In the genomic region with DNA sequence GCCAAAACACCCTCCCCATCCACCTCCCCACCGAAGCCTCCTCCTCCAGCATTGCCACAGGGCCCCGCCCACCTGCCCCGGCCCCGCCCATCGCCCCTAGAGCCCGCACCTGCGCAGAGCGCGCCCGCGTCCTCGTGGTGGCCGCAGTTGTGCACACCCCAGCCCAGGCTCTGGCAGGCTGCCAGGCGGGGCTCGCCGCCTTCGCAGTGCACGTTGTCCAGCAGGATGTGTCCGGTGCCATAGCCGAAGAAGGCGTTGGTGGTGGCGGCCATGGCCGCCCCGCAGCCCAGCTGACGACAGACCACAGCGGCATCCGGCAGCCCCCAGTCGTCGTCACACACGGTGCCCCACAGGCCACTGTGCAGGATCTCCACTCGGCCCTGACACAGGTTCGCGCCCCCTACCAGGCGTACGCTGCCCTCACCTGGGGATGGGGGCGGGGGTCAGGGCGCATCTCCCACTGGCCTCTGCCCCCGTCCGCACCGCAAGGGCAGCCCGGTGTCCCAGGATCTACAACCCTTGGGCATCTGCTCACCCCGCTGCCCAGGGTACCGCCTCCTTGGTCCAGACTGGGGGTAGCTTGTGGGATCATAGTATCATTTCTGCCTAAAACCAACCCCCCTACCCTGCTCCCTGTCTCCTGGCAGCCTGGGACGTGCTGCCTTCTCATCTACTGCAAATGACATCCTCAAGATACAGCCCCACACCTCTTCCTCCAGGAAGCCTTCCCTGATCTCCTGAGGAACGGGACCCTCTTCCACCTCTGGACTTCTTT, we compare ENCODE assay signal across 8 cellular contexts. TPM values are rescaled to one million over a fixed set of nuclear protein-coding genes. Genes with fewer than 3 reads are reported as not detected.
DNase-seq lines count a peak whose midpoint lies in the region; ATAC-seq, FAIRE-seq and TF ChIP-seq lines count a peak whose summit lies in the region.

No MANE protein-coding gene starts in this region.

- DNase-seq in GM12891 (ENCODE audit: insufficient read length, low spot score) (peak; percentile 90), NCI-H1092 (lab: John Stamatoyannopoulos, UW) (peak; percentile 37), bronchial epithelial cell (ENCODE audit: low read depth) (peak; percentile 40), left kidney (ENCODE audit: low read depth, low spot score) (peak; percentile 89)
- DNase-seq in activated CD4-positive, CD25-positive, alpha-beta regulatory T cell (lab: John Stamatoyannopoulos, UW) = peak; percentile 61 to 64 (median 62)
- DNase-seq in stimulated activated CD4-positive, alpha-beta T cell treated with anti-CD3 and anti-CD28 coated beads, Interleukin-4, amount 100 ng/mL, for 4 hours = peak; percentile 81 to 91

- H3K27me3 ChIP-seq in bronchial epithelial cell (ENCODE audit: control insufficient read depth, insufficient read depth, low read length) = no peaks in the 10 kb centered on the region

- no peak for TF ChIP-seq POLR2A in GM12891 (IDR thresholded peaks at IDR 0.05; ENCODE audit: low read depth, low read length)

- ATAC-seq in GM21526 (IDR thresholded peaks at IDR 0.05; ENCODE audit: low FRiP score, unreplicated experiment) (no peak), HG03039 (IDR thresholded peaks at IDR 0.05; ENCODE audit: unreplicated experiment) (no peak)

- FAIRE-seq in GM12891 (lab: Jason Lieb, UNC) = peak; percentile 82
- no peak for FAIRE-seq in bronchial epithelial cell (lab: Jason Lieb, UNC)

- peak overlapping the region; percentile 58 for H3K4me3 ChIP-seq in bronchial epithelial cell (ENCODE audit: low read depth, low read length)

- H3K36me3 ChIP-seq in bronchial epithelial cell (ENCODE audit: control insufficient read depth, insufficient read depth, low read length) = peaks cover 3% of the 10 kb centered on the region

- no peak for TF ChIP-seq CTCF in bronchial epithelial cell (IDR thresholded peaks at IDR 0.05; ENCODE audit: insufficient read depth, low read length, severe bottlenecking)

TF ChIP-seq in GM12891, 5 proteins besides CTCF, POLR2A, EP300 and RAD21:
- TF ChIP-seq PAX5 (IDR thresholded peaks at IDR 0.05; ENCODE audit: insufficient read depth, low read length, severe bottlenecking) = no peak
- no peak for TF ChIP-seq POU2F2 (IDR thresholded peaks at IDR 0.05; ENCODE audit: low read depth, low read length)
- TF ChIP-seq SPI1 (IDR thresholded peaks at IDR 0.05; ENCODE audit: low read depth, low read length) = no peak
- TF ChIP-seq TAF1 (IDR thresholded peaks at IDR 0.05; ENCODE audit: low read depth, low read length) = no peak
- TF ChIP-seq POLR2AphosphoS5 (IDR thresholded peaks at IDR 0.05; ENCODE audit: low read depth, low read length) = no peak

RNA-seq across cellular contexts. Expression of a gene that starts 11.9 kb away (rescaled TPM):
- 0.41 TPM for polyA plus RNA-seq in GM12891 (2012; ENCODE audit: low read depth, missing spikeins)
- total RNA-seq in bronchial epithelial cell = 0.79 and 1.3 TPM in 2 replicates

RNA-seq across cellular contexts. Expression of a gene that starts 27.2 kb away (rescaled TPM):
- polyA plus RNA-seq in GM12891 (2012; ENCODE audit: low read depth, missing spikeins) = 3.6 TPM
- 12.8 and 26.1 TPM in 2 replicates for total RNA-seq in bronchial epithelial cell

RNA-seq across cellular contexts. Expression of a gene that starts 38.8 kb away (rescaled TPM):
- polyA plus RNA-seq in GM12891 (2012; ENCODE audit: low read depth, missing spikeins) = 72.3 TPM
- 112 and 142 TPM in 2 replicates for total RNA-seq in bronchial epithelial cell

Comparison
In these comparisons a context has a peak if more than half of its experiments do, and no peak if none do; other contexts are left out.
1. DNase-seq: peak in every context shown above with its lines; median percentile 90 in GM12891; 89 in left kidney; 86 in stimulated activated CD4-positive, alpha-beta T cell treated with anti-CD3 and anti-CD28 coated beads, Interleukin-4, amount 100 ng/mL, for 4 hours; 62 in activated CD4-positive, CD25-positive, alpha-beta regulatory T cell; 40 in bronchial epithelial cell; 37 in NCI-H1092.